In the genomic region with DNA sequence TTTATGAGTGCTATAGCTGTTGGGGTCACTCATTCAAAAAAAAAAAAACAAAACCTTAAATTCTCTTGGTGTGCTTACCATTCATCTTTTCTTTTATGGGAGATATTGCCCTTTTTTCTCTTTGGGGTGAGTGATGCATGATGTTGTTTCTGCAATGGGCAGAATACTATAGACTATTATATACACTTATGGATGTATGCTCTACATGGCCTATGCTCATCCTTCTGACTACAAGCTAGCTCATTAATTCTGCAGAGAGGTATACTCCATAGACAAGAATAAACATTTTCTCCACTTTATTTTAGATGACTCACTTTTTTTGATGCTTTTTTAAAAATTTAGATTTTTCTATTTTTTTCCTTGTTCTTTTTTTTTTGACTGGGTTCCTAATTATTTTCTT, we compare ENCODE assay signal across 18 cellular contexts.
DNase-seq lines count a peak whose midpoint lies in the region; ATAC-seq and TF ChIP-seq lines count a peak whose summit lies in the region.
"Had no signal": no experiment of that assay in that cellular context is flagged by ENCODE, and none has a peak within 500 bp of the region (broad histone marks: within the 10 kb centered on the region; RNA-seq: fewer than 3 reads in every experiment).

No MANE protein-coding gene starts in this region.

- H3K4me1 Mint-ChIP-seq in chondrocyte (ENCODE audit: low read depth) = peaks cover 26% of the 10 kb centered on the region

- H3K79me2 ChIP-seq in osteoblast (ENCODE audit: insufficient read depth, low read length) = no peaks in the 10 kb centered on the region

- no peak overlapping the region for H3K27ac ChIP-seq in left ventricle myocardium inferior (replicated peaks)
- no peak overlapping the region for H3K27ac ChIP-seq in right cardiac atrium (ENCODE audit: low read length)
- no peak overlapping the region for H3K27ac ChIP-seq in osteoblast (ENCODE audit: low read depth, low read length)
- H3K27ac ChIP-seq in vagina = peak overlapping the region; percentile 76
- H3K27ac ChIP-seq in foreskin keratinocyte = no peak overlapping the region
- H3K27ac ChIP-seq: HL-60, VCaP had no signal

- DNase-seq in left ventricle myocardium inferior (no peak), right cardiac atrium (no peak), chondrocyte (ENCODE audit: low spot score) (no peak), osteoblast (ENCODE audit: insufficient read length, low spot score, missing footprints) (no peak), vagina (ENCODE audit: extremely low spot score in 2 of 2) (no peak), foreskin melanocyte (no peak), foreskin keratinocyte (no peak)
- DNase-seq: ACHN; activated CD8-positive, alpha-beta memory T cell treated with anti-CD3 and anti-CD28 coated beads for 24 hours; aorta; GDM1; H7; KBM-7; NCI-H146; NCI-H226 had no signal

- peak overlapping the region; percentile 49 for H3K27ac Mint-ChIP-seq in chondrocyte (ENCODE audit: unreplicated experiment)

- H2AFZ ChIP-seq in osteoblast (ENCODE audit: low read length) = no peak overlapping the region

- no peaks in the 10 kb centered on the region for H4K20me1 ChIP-seq in osteoblast (ENCODE audit: insufficient read depth, low read length)

- no peaks in the 10 kb centered on the region for H3K9me3 Mint-ChIP-seq in chondrocyte (ENCODE audit: low read depth)

- intact Hi-C loops in left ventricle myocardium inferior (cut with micrococcal nuclease) (no loop called here), right cardiac atrium (cut with DNase I) (no loop called here), vagina (cut with DNase I) (no loop called here)

- H3K4me2 ChIP-seq in osteoblast (ENCODE audit: insufficient read depth, low read length) = peak overlapping the region; percentile 90

- H3K36me3 Mint-ChIP-seq in chondrocyte (ENCODE audit: low read depth) = no peaks in the 10 kb centered on the region

- TF ChIP-seq POLR2A in vagina (IDR thresholded peaks at IDR 0.05) = no peak

- H3K36me3 ChIP-seq in left ventricle myocardium inferior = no peaks in the 10 kb centered on the region
- no peaks in the 10 kb centered on the region for H3K36me3 ChIP-seq in osteoblast (ENCODE audit: insufficient read depth, low read length)
- H3K36me3 ChIP-seq in vagina = no peaks in the 10 kb centered on the region

- no peaks in the 10 kb centered on the region for H3K27me3 Mint-ChIP-seq in chondrocyte (ENCODE audit: low read depth)

- H3K27me3 ChIP-seq in left ventricle myocardium inferior (ENCODE audit: low read depth) = no peaks in the 10 kb centered on the region
- no peaks in the 10 kb centered on the region for H3K27me3 ChIP-seq in right cardiac atrium (ENCODE audit: control insufficient read depth, insufficient read depth)
- H3K27me3 ChIP-seq in osteoblast (ENCODE audit: insufficient read depth, low read length) = no peaks in the 10 kb centered on the region
- no peaks in the 10 kb centered on the region for H3K27me3 ChIP-seq in vagina
- no peaks in the 10 kb centered on the region for H3K27me3 ChIP-seq in foreskin keratinocyte

- TF ChIP-seq CTCF in left ventricle myocardium inferior (IDR thresholded peaks at IDR 0.05; ENCODE audit: borderline replicate concordance) (no peak), chondrocyte (IDR thresholded peaks at IDR 0.05) (no peak), osteoblast (IDR thresholded peaks at IDR 0.05; ENCODE audit: extremely low read depth, low read depth, low read length) (no peak), vagina (IDR thresholded peaks at IDR 0.05) (no peak), foreskin keratinocyte (conservative IDR thresholded peaks at IDR 0.05) (no peak)

- ATAC-seq in right cardiac atrium = no peak
- ATAC-seq in HG03571 (IDR thresholded peaks at IDR 0.05; ENCODE audit: unreplicated experiment) = no peak
- no peak for ATAC-seq in foreskin keratinocyte

- H3K9me3 ChIP-seq in left ventricle myocardium inferior (replicated peaks) (no peaks in the 10 kb centered on the region), right cardiac atrium (ENCODE audit: control insufficient read depth, low read length) (no peaks in the 10 kb centered on the region), osteoblast (ENCODE audit: low read depth, low read length) (no peaks in the 10 kb centered on the region), vagina (no peaks in the 10 kb centered on the region)

- H3K4me3 Mint-ChIP-seq in chondrocyte (ENCODE audit: unreplicated experiment) = peak overlapping the region; percentile 43

- H3K4me3 ChIP-seq in left ventricle myocardium inferior (peak overlapping the region; percentile 44), right cardiac atrium (ENCODE audit: low read length) (no peak overlapping the region), osteoblast (ENCODE audit: insufficient read depth, low read length) (no peak overlapping the region), vagina (no peak overlapping the region)

- H3K4me1 ChIP-seq in left ventricle myocardium inferior (peaks cover 7% of the 10 kb centered on the region), right cardiac atrium (ENCODE audit: control insufficient read depth, insufficient read depth, low read length) (no peaks in the 10 kb centered on the region), osteoblast (ENCODE audit: insufficient read depth, low read length) (peaks cover 11% of the 10 kb centered on the region), vagina (no peaks in the 10 kb centered on the region), foreskin keratinocyte (no peaks in the 10 kb centered on the region)
